1 cellular context compared by ENCODE assay signal in the genomic region with DNA sequence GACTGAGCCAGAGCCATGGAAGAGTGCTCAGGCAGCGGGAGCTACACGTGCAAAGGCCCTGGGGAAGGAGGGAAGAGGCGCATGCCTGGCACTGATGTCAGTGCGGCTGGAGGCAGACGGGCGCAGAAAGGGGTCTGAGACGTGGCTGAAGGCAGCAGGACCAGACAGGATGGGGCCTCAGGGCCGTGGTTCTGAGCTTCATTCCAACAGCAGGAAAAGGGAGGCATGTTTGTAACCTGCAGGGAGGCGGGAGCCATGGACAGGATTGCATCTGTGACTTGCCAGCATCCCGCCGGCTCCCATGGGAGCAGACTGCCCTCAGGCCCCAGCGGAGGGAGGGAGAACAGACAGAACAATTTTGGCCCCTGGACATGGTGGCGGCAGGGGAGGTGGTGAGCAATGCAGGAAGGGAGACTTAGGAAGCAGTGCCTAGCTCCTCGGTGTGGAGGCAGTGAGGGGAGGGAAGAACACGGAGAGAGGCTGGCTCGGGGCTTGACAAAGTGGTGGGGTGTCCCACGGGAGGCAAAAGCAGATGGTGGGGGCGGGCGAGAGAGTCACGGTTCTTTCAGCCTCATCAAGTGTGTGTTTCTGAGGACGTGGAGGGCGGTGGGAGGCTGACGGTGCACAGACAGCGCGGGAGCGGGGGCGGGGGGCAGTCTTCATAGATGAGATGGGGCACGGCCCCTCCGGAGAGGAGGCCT.
TF ChIP-seq lines count a peak whose summit lies in the region.

No MANE protein-coding gene starts in this region.

TF ChIP-seq in WTC11, 78 proteins besides CTCF, POLR2A, EP300 and RAD21 (continued from another document):
- TF ChIP-seq E2F1 (CRISPR knock-in tag; IDR thresholded peaks at IDR 0.05): no peak
- TF ChIP-seq, protein P1, sequence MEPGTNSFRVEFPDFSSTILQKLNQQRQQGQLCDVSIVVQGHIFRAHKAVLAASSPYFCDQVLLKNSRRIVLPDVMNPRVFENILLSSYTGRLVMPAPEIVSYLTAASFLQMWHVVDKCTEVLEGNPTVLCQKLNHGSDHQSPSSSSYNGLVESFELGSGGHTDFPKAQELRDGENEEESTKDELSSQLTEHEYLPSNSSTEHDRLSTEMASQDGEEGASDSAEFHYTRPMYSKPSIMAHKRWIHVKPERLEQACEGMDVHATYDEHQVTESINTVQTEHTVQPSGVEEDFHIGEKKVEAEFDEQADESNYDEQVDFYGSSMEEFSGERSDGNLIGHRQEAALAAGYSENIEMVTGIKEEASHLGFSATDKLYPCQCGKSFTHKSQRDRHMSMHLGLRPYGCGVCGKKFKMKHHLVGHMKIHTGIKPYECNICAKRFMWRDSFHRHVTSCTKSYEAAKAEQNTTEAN (CRISPR knock-in tag; IDR thresholded peaks at IDR 0.05): no peak
- no peak for TF ChIP-seq SOX15 (CRISPR knock-in tag; IDR thresholded peaks at IDR 0.05)
